ENCODE assay signal across 10 cellular contexts in genomic region chr17:9529033-9529748, GRCh38. TPM values are rescaled to one million over a fixed set of nuclear protein-coding genes. Genes with fewer than 3 reads are reported as not detected.
DNase-seq lines count a peak whose midpoint lies in the region; ATAC-seq and TF ChIP-seq lines count a peak whose summit lies in the region.
"Had no signal": no experiment of that assay in that cellular context is flagged by ENCODE, and none has a peak within 500 bp of the region (broad histone marks: within the 10 kb centered on the region; RNA-seq: fewer than 3 reads in every experiment).

No MANE protein-coding gene starts in this region.

- H3K27me3 Mint-ChIP-seq in progenitor cell of endocrine pancreas = no peaks in the 10 kb centered on the region

- H3K4me3 Mint-ChIP-seq in progenitor cell of endocrine pancreas (ENCODE audit: low read depth) = no peak overlapping the region

- DNase-seq in DMS53 (lab: John Stamatoyannopoulos, UW) (peak; percentile 47), DMS53 treated with DMSO at 0.1 percent for 48 hours (lab: John Stamatoyannopoulos, UW; ENCODE audit: unreplicated experiment) (no peak), LNCaP clone FGC (ENCODE audit: low read depth) (no peak), dermis blood vessel endothelial cell (peak; percentile 52), progenitor cell of endocrine pancreas (ENCODE audit: low spot score, unreplicated experiment) (no peak), NCI-H345 (lab: John Stamatoyannopoulos, UW) (no peak)
- no peak for DNase-seq in stimulated activated CD8-positive, alpha-beta memory T cell treated with anti-CD3 and anti-CD28 coated beads, Interleukin-4, amount 100 ng/mL, for 48 hours
- DNase-seq: right cardiac atrium had no signal

- peaks cover 16% of the 10 kb centered on the region for H3K4me1 Mint-ChIP-seq in progenitor cell of endocrine pancreas (ENCODE audit: low read depth)

- TF ChIP-seq CTCF in LNCaP clone FGC (IDR thresholded peaks at IDR 0.05; ENCODE audit: control insufficient read depth, extremely low read depth, insufficient read depth) (peak; percentile 56), progenitor cell of endocrine pancreas (IDR thresholded peaks at IDR 0.05; ENCODE audit: unreplicated experiment) (peak; percentile 59)

- H3K9me3 Mint-ChIP-seq in progenitor cell of endocrine pancreas (ENCODE audit: low read depth) = no peaks in the 10 kb centered on the region

- H3K27ac Mint-ChIP-seq in progenitor cell of endocrine pancreas = no peak overlapping the region

- H3K4me3 ChIP-seq in LNCaP clone FGC (ENCODE audit: low read depth, low read length) = no peak overlapping the region
- H3K4me3 ChIP-seq: BLaER1 had no signal

- ATAC-seq in GM19467 (IDR thresholded peaks at IDR 0.05; ENCODE audit: unreplicated experiment) = no peak

- H3K36me3 Mint-ChIP-seq in progenitor cell of endocrine pancreas (ENCODE audit: insufficient read depth) = peaks cover 7% of the 10 kb centered on the region

RNA-seq across cellular contexts. Expression of gene STX8, which starts 46.4 kb away (rescaled TPM):
- total RNA-seq in dermis blood vessel endothelial cell (67.3 and 76.6 TPM in 2 replicates), progenitor cell of endocrine pancreas (63.4 and 67.1 TPM in 2 replicates)

RNA-seq across cellular contexts. Expression of gene CFAP52, which starts 47.3 kb away (rescaled TPM):
- total RNA-seq in dermis blood vessel endothelial cell = not detected in 2 replicates
- total RNA-seq in progenitor cell of endocrine pancreas = 0.19 TPM in 1 of 2 replicates, not detected in the other

Comparison
In these comparisons a context has a peak if more than half of its experiments do, and no peak if none do; other contexts are left out.
1. DNase-seq: peak in DMS53 (single experiment) and dermis blood vessel endothelial cell (single experiment); none in DMS53 treated with DMSO at 0.1 percent for 48 hours (single experiment), LNCaP clone FGC (single experiment), progenitor cell of endocrine pancreas (single experiment), stimulated activated CD8-positive, alpha-beta memory T cell treated with anti-CD3 and anti-CD28 coated beads, Interleukin-4, amount 100 ng/mL, for 48 hours (single experiment) and NCI-H345 (single experiment).